Comparison of ENCODE assay signal across 8 cellular contexts in the genomic region with DNA sequence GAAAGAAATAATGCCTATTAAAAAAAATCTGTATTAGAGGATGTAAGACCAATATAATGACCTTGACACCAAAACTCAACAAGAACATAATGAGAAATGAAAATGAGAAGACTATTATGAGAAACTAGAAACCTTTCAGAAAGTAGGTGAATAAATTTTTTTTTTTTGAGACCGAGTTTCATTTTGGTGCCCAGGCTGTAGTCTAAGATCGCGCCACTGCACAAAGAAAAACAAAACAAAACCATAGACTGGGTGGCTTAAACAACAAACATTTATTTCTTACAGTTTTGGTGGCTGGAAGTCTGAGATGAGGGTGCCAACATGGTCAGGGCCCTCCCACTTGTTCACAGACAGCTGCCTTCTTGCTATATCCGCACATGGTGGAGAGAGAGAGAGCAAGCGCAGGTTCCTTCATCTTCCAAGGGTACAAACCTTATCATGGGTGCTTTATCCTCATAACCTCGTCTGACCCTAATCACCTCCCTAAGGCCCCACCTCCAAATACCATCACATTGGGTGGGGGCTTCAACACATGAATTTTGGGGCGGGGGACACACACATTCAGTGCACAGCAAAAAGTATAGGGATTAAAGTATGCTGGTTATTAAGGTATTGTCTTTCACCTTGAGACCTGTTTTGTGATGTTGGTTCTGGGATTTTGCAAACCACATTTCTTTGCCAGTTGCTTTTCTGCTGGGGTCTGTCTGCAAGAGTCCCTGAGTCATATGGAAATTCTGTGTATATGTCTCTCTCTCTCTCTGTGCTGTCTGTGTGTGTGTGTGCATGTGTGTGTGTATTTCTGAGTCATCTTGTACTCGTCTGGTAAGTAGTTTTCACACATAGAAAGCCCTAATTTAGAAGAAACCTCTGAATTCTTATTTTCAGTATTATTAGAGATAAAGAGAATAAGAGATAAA. TPM values are rescaled to one million over a fixed set of nuclear protein-coding genes. Genes with fewer than 3 reads are reported as not detected.
DNase-seq lines count a peak whose midpoint lies in the region; ATAC-seq and TF ChIP-seq lines count a peak whose summit lies in the region.

No MANE protein-coding gene starts in this region.

- no peaks in the 10 kb centered on the region for H3K9me3 Mint-ChIP-seq in activated T-helper 2 cell treated with anti-CD3 and anti-CD28 coated beads, Interferon-gamma antibody, Interleukin-2, Interleukin-4, amounts not matched to agents 10 μg/mL and 5 μg/mL and 100 μg/mL, durations not matched to agents 14 hours and 24 hours and 36 hours

- peak overlapping the region; percentile 81 for H3K27ac Mint-ChIP-seq in activated T-helper 2 cell treated with anti-CD3 and anti-CD28 coated beads, Interferon-gamma antibody, Interleukin-2, Interleukin-4, amounts not matched to agents 10 μg/mL and 5 μg/mL and 100 μg/mL, durations not matched to agents 14 hours and 24 hours and 36 hours

- no peaks in the 10 kb centered on the region for H3K27me3 Mint-ChIP-seq in activated T-helper 2 cell treated with anti-CD3 and anti-CD28 coated beads, Interferon-gamma antibody, Interleukin-2, Interleukin-4, amounts not matched to agents 10 μg/mL and 5 μg/mL and 100 μg/mL, durations not matched to agents 14 hours and 24 hours and 36 hours (ENCODE audit: low read depth)

- intact Hi-C loops in activated T-helper 2 cell treated with anti-CD3 and anti-CD28 coated beads, Interferon-gamma antibody, Interleukin-2, Interleukin-4, amounts not matched to agents 10 μg/mL and 5 μg/mL and 100 μg/mL, durations not matched to agents 14 hours and 24 hours and 36 hours (cut with micrococcal nuclease): loop anchor here (1.0 to 5.0 kb wide), 2 partner anchors 37 to 62 kb away; no protein-coding TSS in a partner anchor
- intact Hi-C loops in body of pancreas (cut with DNase I): no loop called here

- no peaks in the 10 kb centered on the region for H3K4me1 ChIP-seq in body of pancreas

- no peak overlapping the region for H3K4me3 ChIP-seq in coronary artery
- H3K4me3 ChIP-seq in body of pancreas: no peak overlapping the region

- TF ChIP-seq POLR2A in body of pancreas (IDR thresholded peaks at IDR 0.05): no peak

- peaks cover 12% of the 10 kb centered on the region for H3K4me1 Mint-ChIP-seq in activated T-helper 2 cell treated with anti-CD3 and anti-CD28 coated beads, Interferon-gamma antibody, Interleukin-2, Interleukin-4, amounts not matched to agents 10 μg/mL and 5 μg/mL and 100 μg/mL, durations not matched to agents 14 hours and 24 hours and 36 hours (ENCODE audit: low read depth)

- no peaks in the 10 kb centered on the region for H3K9me3 ChIP-seq in body of pancreas

- no peaks in the 10 kb centered on the region for H3K36me3 Mint-ChIP-seq in activated T-helper 2 cell treated with anti-CD3 and anti-CD28 coated beads, Interferon-gamma antibody, Interleukin-2, Interleukin-4, amounts not matched to agents 10 μg/mL and 5 μg/mL and 100 μg/mL, durations not matched to agents 14 hours and 24 hours and 36 hours (ENCODE audit: low read depth)

- peak; percentile 55 for DNase-seq in Caki2 (ENCODE audit: low read depth)
- DNase-seq in activated T-helper 2 cell treated with anti-CD3 and anti-CD28 coated beads, Interferon-gamma antibody, Interleukin-2, Interleukin-4, amounts not matched to agents 10 μg/mL and 5 μg/mL and 100 μg/mL, durations not matched to agents 14 hours and 24 hours and 36 hours (ENCODE audit: low spot score): peak; percentile 41
- DNase-seq in stimulated activated CD4-positive, alpha-beta T cell treated with anti-CD3 and anti-CD28 coated beads, Interleukin-1b, Interleukin-23, amount 100 ng/mL, for 48 hours: peak; percentile 74
- DNase-seq in Ammon's horn (ENCODE audit: low spot score): no peak
- no peak for DNase-seq in coronary artery (ENCODE audit: low spot score)
- no peak for DNase-seq in body of pancreas

- WGBS in body of pancreas, 2 donors: 79% methylated on average over 8 of the region's 8 CpGs

- H3K27me3 ChIP-seq in body of pancreas: no peaks in the 10 kb centered on the region

- ATAC-seq in GM21360 (IDR thresholded peaks at IDR 0.05; ENCODE audit: unreplicated experiment) (peak; percentile 91), HG03565 (IDR thresholded peaks at IDR 0.05; ENCODE audit: unreplicated experiment) (peak; percentile 90), body of pancreas (no peak)

- no peaks in the 10 kb centered on the region for H3K36me3 ChIP-seq in body of pancreas (replicated peaks in 1 of 2; ENCODE audit: insufficient read depth in 1 of 2, low read depth in 2 of 2)

- H3K4me3 Mint-ChIP-seq in activated T-helper 2 cell treated with anti-CD3 and anti-CD28 coated beads, Interferon-gamma antibody, Interleukin-2, Interleukin-4, amounts not matched to agents 10 μg/mL and 5 μg/mL and 100 μg/mL, durations not matched to agents 14 hours and 24 hours and 36 hours (ENCODE audit: low read depth): no peak overlapping the region

- TF ChIP-seq CTCF in coronary artery (IDR thresholded peaks at IDR 0.05): no peak
- TF ChIP-seq CTCF in body of pancreas (IDR thresholded peaks at IDR 0.05): no peak

- H3K27ac ChIP-seq in coronary artery (no peak overlapping the region), body of pancreas (no peak overlapping the region)

- in situ Hi-C loops in Caki2 (cut with HindIII; ENCODE audit: low pct_unique_long_range_greater_than_20kb, low sequenced_read_pairs): no loop called here

RNA-seq across cellular contexts. Expression of gene ZCRB1, which starts 26.2 kb away (rescaled TPM):
- 53.7 and 63.9 TPM in 2 replicates for total RNA-seq in Caki2 (2014; rRNA removed; shearing (Covaris generic); ENCODE audit: low replicate concordance)
- total RNA-seq in activated T-helper 2 cell treated with anti-CD3 and anti-CD28 coated beads, Interferon-gamma antibody, Interleukin-2, Interleukin-4, amounts not matched to agents 10 μg/mL and 5 μg/mL and 100 μg/mL, durations not matched to agents 14 hours and 24 hours and 36 hours: 58.4 and 64.8 TPM in 2 replicates
- total RNA-seq in body of pancreas: 10 to 100 TPM; 32.2 to 80.8 TPM

RNA-seq across cellular contexts. Expression of gene PPHLN1, which starts 26.3 kb away (rescaled TPM):
- total RNA-seq in Caki2 (2014; rRNA removed; shearing (Covaris generic); ENCODE audit: low replicate concordance): 31.0 and 53.1 TPM in 2 replicates
- total RNA-seq in activated T-helper 2 cell treated with anti-CD3 and anti-CD28 coated beads, Interferon-gamma antibody, Interleukin-2, Interleukin-4, amounts not matched to agents 10 μg/mL and 5 μg/mL and 100 μg/mL, durations not matched to agents 14 hours and 24 hours and 36 hours: 91.5 and 96.4 TPM in 2 replicates
- 10 to 100 TPM; 20.8 to 30.1 TPM for total RNA-seq in body of pancreas

Comparison
In these comparisons a context has a peak if more than half of its experiments do, and no peak if none do; other contexts are left out.
1. DNase-seq: peak in Caki2 (single experiment), activated T-helper 2 cell treated with anti-CD3 and anti-CD28 coated beads, Interferon-gamma antibody, Interleukin-2, Interleukin-4, amounts not matched to agents 10 μg/mL and 5 μg/mL and 100 μg/mL, durations not matched to agents 14 hours and 24 hours and 36 hours (single experiment) and stimulated activated CD4-positive, alpha-beta T cell treated with anti-CD3 and anti-CD28 coated beads, Interleukin-1b, Interleukin-23, amount 100 ng/mL, for 48 hours (single experiment); none in Ammon's horn (single experiment), coronary artery (single experiment) and body of pancreas (0 of 4).